ENCODE assay signal across 16 cellular contexts in the genomic region with DNA sequence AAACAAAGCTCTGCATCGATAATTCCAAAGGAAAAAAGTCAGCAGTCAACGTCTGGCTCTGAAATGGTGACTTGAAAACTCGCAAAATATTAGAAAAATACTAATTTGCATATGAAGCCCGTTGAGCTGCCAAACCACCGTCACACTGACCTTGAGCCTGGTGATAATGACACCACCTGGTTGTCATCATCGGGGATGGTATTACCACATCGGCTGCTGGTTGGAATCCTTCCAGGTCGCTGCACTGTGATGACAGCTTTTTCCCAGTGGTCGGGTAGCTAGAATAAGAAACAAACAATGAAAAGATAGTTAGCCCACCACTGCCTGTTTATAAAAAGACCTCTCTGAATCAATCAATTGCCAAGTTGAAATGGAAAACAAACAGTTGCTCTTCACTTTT. TPM values are rescaled to one million over a fixed set of nuclear protein-coding genes. Genes with fewer than 3 reads are reported as not detected.
A peak's percentile ranks its signal among the peaks of the same experiment; 100 is the strongest.
DNase-seq lines count a peak whose midpoint lies in the region; ATAC-seq and TF ChIP-seq lines count a peak whose summit lies in the region.
"Had no signal": no experiment of that assay in that cellular context is flagged by ENCODE, and none has a peak within 500 bp of the region (broad histone marks: within the 10 kb centered on the region; RNA-seq: fewer than 3 reads in every experiment).

No MANE protein-coding gene starts in this region.

- TF ChIP-seq CTCF in choroid plexus epithelial cell (conservative IDR thresholded peaks at IDR 0.05; ENCODE audit: low read depth, low read length): no peak
- TF ChIP-seq CTCF in lower leg skin (IDR thresholded peaks at IDR 0.05): no peak
- no peak for TF ChIP-seq CTCF in MM.1S (IDR thresholded peaks at IDR 0.05; ENCODE audit: low read length)

- no peaks in the 10 kb centered on the region for H3K9me3 Mint-ChIP-seq in T-cell
- H3K9me3 Mint-ChIP-seq: activated naive CD4-positive, alpha-beta T cell treated with anti-CD3 and anti-CD28 coated beads, Interleukin-2, amount 50 U/mL, for 72 hours; HFFc6 had no signal

- no peak for TF ChIP-seq POLR2A in lower leg skin (IDR thresholded peaks at IDR 0.05)

- no peaks in the 10 kb centered on the region for H3K36me3 Mint-ChIP-seq in T-cell
- H3K36me3 Mint-ChIP-seq: activated CD8-positive, alpha-beta memory T cell treated with anti-CD3 and anti-CD28 coated beads, Interleukin-2, amount 10 ng/mL, durations not matched to agents 7 days and 5 days; activated naive CD4-positive, alpha-beta T cell treated with anti-CD3 and anti-CD28 coated beads, Interleukin-2, amount 50 U/mL, for 72 hours had no signal

- no peak overlapping the region for H3K27ac Mint-ChIP-seq in T-cell
- H3K27ac Mint-ChIP-seq: activated CD8-positive, alpha-beta memory T cell treated with anti-CD3 and anti-CD28 coated beads, Interleukin-2, amount 10 ng/mL, durations not matched to agents 7 days and 5 days; activated naive CD4-positive, alpha-beta T cell treated with anti-CD3 and anti-CD28 coated beads, Interleukin-2, amount 50 U/mL, for 72 hours; HFFc6 had no signal

- no peaks in the 10 kb centered on the region for H3K4me1 Mint-ChIP-seq in T-cell
- H3K4me1 Mint-ChIP-seq: activated CD8-positive, alpha-beta memory T cell treated with anti-CD3 and anti-CD28 coated beads, Interleukin-2, amount 10 ng/mL, durations not matched to agents 7 days and 5 days had no signal

- CTCF ChIA-PET in T-cell (lab: Charles Lee): no interaction called here

- H4K20me1 ChIP-seq in MM.1S (ENCODE audit: insufficient read depth, low read length): no peaks in the 10 kb centered on the region

- POLR2A ChIA-PET in T-cell (lab: Charles Lee): no interaction called here

- no peaks in the 10 kb centered on the region for H3K9me3 ChIP-seq in MM.1S (replicated peaks; ENCODE audit: insufficient read depth, low read length)
- H3K9me3 ChIP-seq: thoracic aorta had no signal

- H3K36me3 ChIP-seq in ACC112 (ENCODE audit: insufficient read depth, low read length) (peaks cover 68% of the 10 kb centered on the region), MM.1S (replicated peaks; ENCODE audit: insufficient read depth, low read length) (no peaks in the 10 kb centered on the region)

- peaks cover 11 to 17% of the 10 kb centered on the region in 2 donors for H3K27me3 Mint-ChIP-seq in T-cell

- no peak for ATAC-seq in T-cell (replicated peaks in 1 of 4)
- ATAC-seq: activated CD8-positive, alpha-beta memory T cell treated with anti-CD3 and anti-CD28 coated beads, Interleukin-2, amount 10 ng/mL, durations not matched to agents 7 days and 5 days; activated naive CD4-positive, alpha-beta T cell treated with anti-CD3 and anti-CD28 coated beads, Interleukin-2, amount 50 U/mL, for 72 hours had no signal

- H3K4me1 ChIP-seq in ACC112 (ENCODE audit: control insufficient read depth, insufficient read depth, low read length, unreplicated experiment) (peaks cover 24% of the 10 kb centered on the region), MM.1S (ENCODE audit: low read length) (no peaks in the 10 kb centered on the region)

- intact Hi-C loops in lower leg skin (cut with DNase I; ENCODE audit: low total_unique reads): no loop called here

- H3K4me3 ChIP-seq in ACC112 (ENCODE audit: low read depth, low read length) (no peak overlapping the region), choroid plexus epithelial cell (ENCODE audit: low read depth, low read length) (no peak overlapping the region), lower leg skin (ENCODE audit: low read depth, poor library complexity, severe bottlenecking) (no peak overlapping the region), MM.1S (ENCODE audit: low read length) (no peak overlapping the region)
- H3K4me3 ChIP-seq: thoracic aorta had no signal

- H3F3A ChIP-seq in MM.1S (ENCODE audit: insufficient read depth, low read length): no peaks in the 10 kb centered on the region

- WGBS in lower leg skin, 2 donors: 59 to 68% methylated on average over 9 of the region's 9 CpGs

- H3K27ac ChIP-seq in ACC112 (ENCODE audit: low read depth, low read length) (peak overlapping the region; percentile 25; the same call in 1 of the 2 replicates), MM.1S (ENCODE audit: low read length) (no peak overlapping the region)
- H3K27ac ChIP-seq: parathyroid adenoma, thoracic aorta had no signal

- no peak overlapping the region for H3K4me3 Mint-ChIP-seq in T-cell
- H3K4me3 Mint-ChIP-seq: activated CD8-positive, alpha-beta memory T cell treated with anti-CD3 and anti-CD28 coated beads, Interleukin-2, amount 10 ng/mL, durations not matched to agents 7 days and 5 days; HFFc6 had no signal

- no peak overlapping the region for H3K4me2 ChIP-seq in MM.1S (ENCODE audit: low read depth, low read length)

- no peaks in the 10 kb centered on the region for H3K27me3 ChIP-seq in ACC112 (ENCODE audit: insufficient read depth, low read length)
- no peaks in the 10 kb centered on the region for H3K27me3 ChIP-seq in MM.1S (replicated peaks; ENCODE audit: insufficient read depth, low read length)

- H3K79me2 ChIP-seq in ACC112 (ENCODE audit: control insufficient read depth, insufficient read depth, low read length, unreplicated experiment) (peaks cover 3% of the 10 kb centered on the region), MM.1S (ENCODE audit: low read length) (no peaks in the 10 kb centered on the region)
- H3K79me2 ChIP-seq: parathyroid adenoma had no signal

- no peak overlapping the region for H3K9ac ChIP-seq in MM.1S (ENCODE audit: low read length)
- H3K9ac ChIP-seq: parathyroid adenoma had no signal

- no peaks in the 10 kb centered on the region for H3K9me2 ChIP-seq in MM.1S (replicated peaks; ENCODE audit: insufficient read depth, low read length)

- no peak overlapping the region for H2AFZ ChIP-seq in ACC112 (ENCODE audit: low read length, unreplicated experiment)
- no peak overlapping the region for H2AFZ ChIP-seq in MM.1S (ENCODE audit: low read length)
- H2AFZ ChIP-seq: parathyroid adenoma had no signal

- peak; percentile 61 for DNase-seq in NCI-H2029 treated with DMSO at 0.1 percent for 48 hours (lab: John Stamatoyannopoulos, UW)
- peak; percentile 51 for DNase-seq in choroid plexus epithelial cell (ENCODE audit: low read depth)
- peak; percentile 52 to 95 for DNase-seq in lower leg skin (ENCODE audit: low spot score in 2 of 2)
- DNase-seq in MM.1S: no peak
- DNase-seq in activated effector memory CD4-positive, alpha-beta T cell treated with anti-CD3 and anti-CD28 coated beads, Interleukin-2, amount 50 U/mL, for 16 hours: no peak
- no peak for DNase-seq in T-cell
- no peak for DNase-seq in effector CD8-positive, alpha-beta T cell (lab: John Stamatoyannopoulos, UW)
- DNase-seq: activated CD4-positive, CD25-positive, alpha-beta regulatory T cell; activated CD8-positive, alpha-beta memory T cell treated with anti-CD3 and anti-CD28 coated beads, Interleukin-2, amount 10 ng/mL, durations not matched to agents 7 days and 5 days; HFFc6; Karpas-422; NCI-H1930 had no signal

RNA-seq across cellular contexts. Expression of gene LAMB1, which starts 41.6 kb away (rescaled TPM):
- 10 to 100 TPM; 43.9 to 84.8 (median 65.2) TPM for total RNA-seq in lower leg skin
- 1 to 10 TPM in 2 of 5 donors, under 1 TPM in 1, not detected in 2; 0.56 to 1.4 (median 1.0) TPM for total RNA-seq in T-cell
- total RNA-seq: activated CD8-positive, alpha-beta memory T cell treated with anti-CD3 and anti-CD28 coated beads, Interleukin-2, amount 10 ng/mL, durations not matched to agents 7 days and 5 days had no signal

Comparison
In these comparisons a context has a peak if more than half of its experiments do, and no peak if none do; other contexts are left out.
1. DNase-seq: peak in NCI-H2029 treated with DMSO at 0.1 percent for 48 hours (single experiment), choroid plexus epithelial cell (single experiment) and lower leg skin (2 of 2); none in MM.1S (single experiment), activated effector memory CD4-positive, alpha-beta T cell treated with anti-CD3 and anti-CD28 coated beads, Interleukin-2, amount 50 U/mL, for 16 hours (single experiment), T-cell (0 of 34) and effector CD8-positive, alpha-beta T cell (single experiment).
2. RNA of gene LAMB1, which starts 41.6 kb away (total RNA-seq): 43.9 to 84.8 TPM in lower leg skin; 0.56 to 1.4 TPM in T-cell; every median in the first group is over 10 times any median in the second.